In the genomic region with DNA sequence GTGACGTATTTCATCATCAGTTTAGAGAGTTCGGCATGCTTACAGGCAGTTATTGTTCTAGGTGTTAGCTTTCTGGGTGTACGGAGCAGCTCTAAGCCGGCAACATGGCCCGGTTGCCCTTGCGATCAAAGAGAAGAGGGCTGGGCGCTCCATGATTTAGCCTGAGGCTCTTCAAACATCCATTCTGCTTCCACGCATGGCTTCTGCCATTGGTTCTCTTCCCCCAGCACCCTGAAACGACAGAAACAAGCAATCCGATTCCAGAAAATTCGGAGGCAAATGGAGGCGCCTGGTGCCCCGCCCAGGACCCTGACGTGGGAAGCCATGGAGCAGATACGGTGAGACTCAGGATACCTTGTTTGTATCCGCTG, we compare ENCODE assay signal across 8 cellular contexts. TPM values are rescaled to one million over a fixed set of nuclear protein-coding genes. Genes with fewer than 3 reads are reported as not detected.
A peak's percentile ranks its signal among the peaks of the same experiment; 100 is the strongest.
DNase-seq lines count a peak whose midpoint lies in the region; ATAC-seq and TF ChIP-seq lines count a peak whose summit lies in the region.

No MANE protein-coding gene starts in this region.

- POLR2A ChIA-PET in WTC11 (lab: Charles Lee) = interaction anchor here (0.6 to 1.3 kb wide), 5 partner anchors 16 to 47 kb away, joined by 3 to 9 read pairs (median 3); partner anchors contain the start of genes CIB1, GDPGP1 and TTLL13

- H3K9me3 Mint-ChIP-seq in WTC11 (no peaks in the 10 kb centered on the region), memory B cell (no peaks in the 10 kb centered on the region)

- ATAC-seq in GM19025 (IDR thresholded peaks at IDR 0.05; ENCODE audit: low read depth, unreplicated experiment) = peak; percentile 17
- ATAC-seq in WTC11 = peak; percentile 34
- peak; percentile 5 for ATAC-seq in memory B cell (ENCODE audit: low read depth)
- ATAC-seq in HG02678 (IDR thresholded peaks at IDR 0.05; ENCODE audit: unreplicated experiment) = no peak

- CTCF ChIA-PET in WTC11 (lab: Charles Lee) = interaction anchor here (0.6 to 1.0 kb wide), 4 partner anchors 32 to 123 kb away, joined by 3 to 10 read pairs (median 3); partner anchors contain the start of genes CIB1 and GDPGP1

- H3K4me1 Mint-ChIP-seq in WTC11 = peaks cover 40% of the 10 kb centered on the region
- H3K4me1 Mint-ChIP-seq in memory B cell = peaks cover 33% of the 10 kb centered on the region

- no peak for TF ChIP-seq CTCF in WTC11 (IDR thresholded peaks at IDR 0.05)

- H3K27ac Mint-ChIP-seq in WTC11 (peak overlapping the region; percentile 97), memory B cell (peak overlapping the region; percentile 97)

- TF ChIP-seq EP300 in Ishikawa (IDR thresholded peaks at IDR 0.05; ENCODE audit: borderline replicate concordance) = no peak

- peak; percentile 47 for DNase-seq in AG20443 (ENCODE audit: low spot score)
- peak; percentile 37 for DNase-seq in WTC11 (ENCODE audit: low spot score)
- peak; percentile 59 for DNase-seq in dermis blood vessel endothelial cell
- no peak for DNase-seq in memory B cell (ENCODE audit: low spot score in 2 of 2)
- DNase-seq in stimulated activated CD8-positive, alpha-beta memory T cell treated with anti-CD3 and anti-CD28 coated beads, Interleukin-4, amount 100 ng/mL, for 24 hours (ENCODE audit: low read depth) = peak; percentile 31

- H3K36me3 Mint-ChIP-seq in WTC11 (peaks cover 28% of the 10 kb centered on the region), memory B cell (peaks cover 20% of the 10 kb centered on the region)

- TF ChIP-seq RAD21 in Ishikawa (IDR thresholded peaks at IDR 0.05; ENCODE audit: low read depth) = no peak

- H3K27me3 Mint-ChIP-seq in WTC11 (ENCODE audit: low read depth) = no peaks in the 10 kb centered on the region
- no peaks in the 10 kb centered on the region for H3K27me3 Mint-ChIP-seq in memory B cell

- peak overlapping the region; percentile 95 for H3K4me3 Mint-ChIP-seq in WTC11
- H3K4me3 Mint-ChIP-seq in memory B cell = peak overlapping the region; percentile 96

TF ChIP-seq in Ishikawa, 13 proteins besides CTCF, POLR2A, EP300 and RAD21:
- peak; percentile 56 for TF ChIP-seq YY1 (IDR thresholded peaks at IDR 0.05; ENCODE audit: low read depth)
- no peak for TF ChIP-seq CEBPB (IDR thresholded peaks at IDR 0.05)
- 0 out of 2 replicates have a peak, but pooled peaks have one; percentile 2 for TF ChIP-seq ZBTB7A (IDR thresholded peaks at IDR 0.05; ENCODE audit: low read depth)
- no peak for TF ChIP-seq MAX (IDR thresholded peaks at IDR 0.05)
- no peak for TF ChIP-seq CREB1 (IDR thresholded peaks at IDR 0.05; ENCODE audit: low read depth)

TF ChIP-seq in WTC11, 78 proteins besides CTCF, POLR2A, EP300 and RAD21:
- TF ChIP-seq, protein P1, sequence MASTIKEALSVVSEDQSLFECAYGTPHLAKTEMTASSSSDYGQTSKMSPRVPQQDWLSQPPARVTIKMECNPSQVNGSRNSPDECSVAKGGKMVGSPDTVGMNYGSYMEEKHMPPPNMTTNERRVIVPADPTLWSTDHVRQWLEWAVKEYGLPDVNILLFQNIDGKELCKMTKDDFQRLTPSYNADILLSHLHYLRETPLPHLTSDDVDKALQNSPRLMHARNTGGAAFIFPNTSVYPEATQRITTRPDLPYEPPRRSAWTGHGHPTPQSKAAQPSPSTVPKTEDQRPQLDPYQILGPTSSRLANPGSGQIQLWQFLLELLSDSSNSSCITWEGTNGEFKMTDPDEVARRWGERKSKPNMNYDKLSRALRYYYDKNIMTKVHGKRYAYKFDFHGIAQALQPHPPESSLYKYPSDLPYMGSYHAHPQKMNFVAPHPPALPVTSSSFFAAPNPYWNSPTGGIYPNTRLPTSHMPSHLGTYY (CRISPR knock-in tag; IDR thresholded peaks at IDR 0.05) = no peak
- 0 out of 2 replicates have a peak, but pooled peaks have one; percentile 33 for TF ChIP-seq TCF7 (CRISPR knock-in tag; IDR thresholded peaks at IDR 0.05; ENCODE audit: low read depth)

RNA-seq across cellular contexts. Expression of gene NGRN, which starts 0.6 kb away (rescaled TPM):
- total RNA-seq in WTC11 (2021) (77.8 to 88.5 TPM (median 88.1 TPM) in 3 replicates), dermis blood vessel endothelial cell (68.1 and 92.9 TPM in 2 replicates)

RNA-seq across cellular contexts. Expression of gene TTLL13, which starts 16.7 kb away (rescaled TPM):
- total RNA-seq in WTC11 (2021) = 0.18 to 0.76 TPM (median 0.48 TPM) in 3 replicates
- total RNA-seq in dermis blood vessel endothelial cell = 0.09 and 0.17 TPM in 2 replicates

RNA-seq across cellular contexts. Expression of gene GDPGP1, which starts 32.0 kb away (rescaled TPM):
- total RNA-seq in WTC11 (2021) (2.6 to 6.7 TPM (median 5.3 TPM) in 3 replicates), dermis blood vessel endothelial cell (11.7 and 13.6 TPM in 2 replicates)

RNA-seq across cellular contexts. Expression of gene CIB1, which starts 32.3 kb away (rescaled TPM):
- 26.1 to 29.6 TPM (median 26.9 TPM) in 3 replicates for total RNA-seq in WTC11 (2021)
- total RNA-seq in dermis blood vessel endothelial cell = 22.5 and 26.2 TPM in 2 replicates

Comparison
In these comparisons a context has a peak if more than half of its experiments do, and no peak if none do; other contexts are left out.
1. DNase-seq: peak in AG20443 (single experiment), WTC11 (single experiment), dermis blood vessel endothelial cell (single experiment) and stimulated activated CD8-positive, alpha-beta memory T cell treated with anti-CD3 and anti-CD28 coated beads, Interleukin-4, amount 100 ng/mL, for 24 hours (single experiment); none in memory B cell (0 of 2).